Comparison of ENCODE assay signal across 7 cellular contexts in genomic region chr22:35330258-35330861, GRCh38. TPM values are rescaled to one million over a fixed set of nuclear protein-coding genes. Genes with fewer than 3 reads are reported as not detected.
DNase-seq lines count a peak whose midpoint lies in the region; ATAC-seq and TF ChIP-seq lines count a peak whose summit lies in the region.

No MANE protein-coding gene starts in this region.

- no peak overlapping the region for H3K4me3 ChIP-seq in fibroblast of mammary gland (ENCODE audit: control insufficient read depth, low read depth, low read length)

- POLR2A ChIA-PET in activated CD8-positive, alpha-beta T cell treated with anti-CD3 and anti-CD28 coated beads, Interleukin-2, amount 10 ng/mL, durations not matched to agents 7 days and 5 days (lab: Charles Lee) = interaction anchor here (0.7 to 1.5 kb wide), 4 partner anchors 17 to 31 kb away, joined by 3 to 7 read pairs (median 4); partner anchors contain the start of gene TOM1
- POLR2A ChIA-PET in HEK293T (lab: Yijun Ruan, JAX) = no interaction called here

- no peaks in the 10 kb centered on the region for H3K27me3 Mint-ChIP-seq in activated CD8-positive, alpha-beta T cell treated with anti-CD3 and anti-CD28 coated beads, Interleukin-2, amount 10 ng/mL, durations not matched to agents 7 days and 5 days (ENCODE audit: low read depth)

- H3K9me3 Mint-ChIP-seq in activated CD8-positive, alpha-beta T cell treated with anti-CD3 and anti-CD28 coated beads, Interleukin-2, amount 10 ng/mL, durations not matched to agents 7 days and 5 days (ENCODE audit: insufficient read depth) = no peaks in the 10 kb centered on the region

- peak; percentile 89 for DNase-seq in NCI-H2029 (lab: John Stamatoyannopoulos, UW)
- peak; percentile 56 for DNase-seq in activated CD8-positive, alpha-beta T cell treated with anti-CD3 and anti-CD28 coated beads, Interleukin-2, amount 10 ng/mL, durations not matched to agents 7 days and 5 days
- DNase-seq in fibroblast of mammary gland (ENCODE audit: low read depth) = peak; percentile 92
- DNase-seq in posterior vena cava (ENCODE audit: low spot score) = peak; percentile 95
- DNase-seq in HEK293T (ENCODE audit: extremely low spot score) = no peak
- DNase-seq in putamen (ENCODE audit: low spot score) = no peak

- CTCF ChIA-PET in activated CD8-positive, alpha-beta T cell treated with anti-CD3 and anti-CD28 coated beads, Interleukin-2, amount 10 ng/mL, durations not matched to agents 7 days and 5 days (lab: Charles Lee) = interaction anchor here (1.3 to 1.9 kb wide), 4 partner anchors 8 to 99 kb away, joined by 3 to 6 read pairs (median 4); no protein-coding TSS in a partner anchor
- CTCF ChIA-PET in HEK293T (lab: Yijun Ruan, JAX) = no interaction called here

- intact Hi-C loops in posterior vena cava (cut with DNase I) = no loop called here

- peaks cover 12% of the 10 kb centered on the region for H3K36me3 Mint-ChIP-seq in activated CD8-positive, alpha-beta T cell treated with anti-CD3 and anti-CD28 coated beads, Interleukin-2, amount 10 ng/mL, durations not matched to agents 7 days and 5 days (ENCODE audit: low read depth)

- H3K27ac Mint-ChIP-seq in activated CD8-positive, alpha-beta T cell treated with anti-CD3 and anti-CD28 coated beads, Interleukin-2, amount 10 ng/mL, durations not matched to agents 7 days and 5 days = peak overlapping the region; percentile 77

- peak overlapping the region; percentile 18 for H3K4me3 Mint-ChIP-seq in activated CD8-positive, alpha-beta T cell treated with anti-CD3 and anti-CD28 coated beads, Interleukin-2, amount 10 ng/mL, durations not matched to agents 7 days and 5 days

- no peak for TF ChIP-seq CTCF in fibroblast of mammary gland (conservative IDR thresholded peaks at IDR 0.05; ENCODE audit: control insufficient read depth, insufficient read depth, low read depth, low read length)

- H3K4me1 Mint-ChIP-seq in activated CD8-positive, alpha-beta T cell treated with anti-CD3 and anti-CD28 coated beads, Interleukin-2, amount 10 ng/mL, durations not matched to agents 7 days and 5 days (ENCODE audit: low read depth) = peaks cover 31% of the 10 kb centered on the region

- ATAC-seq in activated CD8-positive, alpha-beta T cell treated with anti-CD3 and anti-CD28 coated beads, Interleukin-2, amount 10 ng/mL, durations not matched to agents 7 days and 5 days = peak; percentile 67
- no peak for ATAC-seq in GM19463 (IDR thresholded peaks at IDR 0.05; ENCODE audit: unreplicated experiment)

TF ChIP-seq in HEK293T, 16 proteins besides CTCF, POLR2A, EP300 and RAD21:
- TF ChIP-seq NFRKB (IDR thresholded peaks at IDR 0.05) (no peak), L3MBTL2 (conservative IDR thresholded peaks at IDR 0.05) (no peak), LEF1 (IDR thresholded peaks at IDR 0.05; ENCODE audit: borderline replicate concordance) (no peak), ELF4 (IDR thresholded peaks at IDR 0.05) (no peak), HDGF (IDR thresholded peaks at IDR 0.05; ENCODE audit: borderline replicate concordance) (no peak), ZNF384 (IDR thresholded peaks at IDR 0.05) (no peak), FOXA1 (IDR thresholded peaks at IDR 0.05) (no peak), TARDBP (IDR thresholded peaks at IDR 0.05) (no peak), BHLHE40 (IDR thresholded peaks at IDR 0.05; ENCODE audit: borderline replicate concordance) (no peak), SUZ12 (IDR thresholded peaks at IDR 0.05) (no peak), CTBP1 (IDR thresholded peaks at IDR 0.05; ENCODE audit: borderline replicate concordance) (no peak), PKNOX1 (IDR thresholded peaks at IDR 0.05) (no peak), SP1 (IDR thresholded peaks at IDR 0.05) (no peak), FOXM1 (IDR thresholded peaks at IDR 0.05; ENCODE audit: borderline replicate concordance) (no peak), ARNT (IDR thresholded peaks at IDR 0.05) (no peak), FOXK2 (IDR thresholded peaks at IDR 0.05) (no peak)

RNA-seq across cellular contexts. Expression of gene TOM1, which starts 30.7 kb away (rescaled TPM):
- total RNA-seq in activated CD8-positive, alpha-beta T cell treated with anti-CD3 and anti-CD28 coated beads, Interleukin-2, amount 10 ng/mL, durations not matched to agents 7 days and 5 days = 10 to 100 TPM; 17.8 to 22.3 TPM
- 10 to 100 TPM; 32.1 to 34.0 TPM for total RNA-seq in posterior vena cava

RNA-seq across cellular contexts. Expression of gene HMOX1, which starts 50.5 kb away (rescaled TPM):
- under 1 TPM; 0.34 to 0.68 TPM for total RNA-seq in activated CD8-positive, alpha-beta T cell treated with anti-CD3 and anti-CD28 coated beads, Interleukin-2, amount 10 ng/mL, durations not matched to agents 7 days and 5 days
- total RNA-seq in posterior vena cava = 10 to 100 TPM; 14.4 to 42.4 TPM

Comparison
In these comparisons a context has a peak if more than half of its experiments do, and no peak if none do; other contexts are left out.
1. DNase-seq: peak in NCI-H2029 (single experiment), activated CD8-positive, alpha-beta T cell treated with anti-CD3 and anti-CD28 coated beads, Interleukin-2, amount 10 ng/mL, durations not matched to agents 7 days and 5 days (single experiment), fibroblast of mammary gland (single experiment) and posterior vena cava (single experiment); none in HEK293T (single experiment) and putamen (single experiment).
2. RNA of gene HMOX1, which starts 50.5 kb away (total RNA-seq): 14.4 to 42.4 TPM in posterior vena cava; 0.34 to 0.68 TPM in activated CD8-positive, alpha-beta T cell treated with anti-CD3 and anti-CD28 coated beads, Interleukin-2, amount 10 ng/mL, durations not matched to agents 7 days and 5 days; every median in the first group is over 4 times any median in the second.